ENCODE assay signal across 20 cellular contexts in genomic region chr16:55142405-55142804, GRCh38.
A peak's percentile ranks its signal among the peaks of the same experiment; 100 is the strongest.
DNase-seq lines count a peak whose midpoint lies in the region; ATAC-seq and TF ChIP-seq lines count a peak whose summit lies in the region.
"Had no signal": no experiment of that assay in that cellular context is flagged by ENCODE, and none has a peak within 500 bp of the region (broad histone marks: within the 10 kb centered on the region; RNA-seq: fewer than 3 reads in every experiment).

No MANE protein-coding gene starts in this region.

- no peak overlapping the region for H3K9ac ChIP-seq in endodermal cell (ENCODE audit: extremely low read depth, low read length, poor library complexity, severe bottlenecking)
- H3K9ac ChIP-seq: BLaER1 treated with 17β-estradiol and CSF1 and Interleukin-3, amounts not matched to agents 10 nM and 100 nM had no signal

- H3K36me3 ChIP-seq in GM23338 (ENCODE audit: insufficient read depth) (no peaks in the 10 kb centered on the region), endodermal cell (ENCODE audit: control insufficient read depth, insufficient read depth, low read length) (no peaks in the 10 kb centered on the region)
- H3K36me3 ChIP-seq: BLaER1 treated with 17β-estradiol and CSF1 and Interleukin-3, amounts not matched to agents 10 nM and 100 nM had no signal

- H3K4me3 ChIP-seq in GM23338 (no peak overlapping the region), endodermal cell (ENCODE audit: low read length) (no peak overlapping the region)
- H3K4me3 ChIP-seq: A549; BLaER1 treated with 17β-estradiol and CSF1 and Interleukin-3, amounts not matched to agents 10 nM and 100 nM; GM12878 had no signal

- H3K27ac Mint-ChIP-seq in GM23338: no peak overlapping the region
- no peak overlapping the region for H3K27ac Mint-ChIP-seq in WTC11
- H3K27ac Mint-ChIP-seq in endodermal cell: no peak overlapping the region
- H3K27ac Mint-ChIP-seq: B cell; CD4-positive, alpha-beta T cell; CD8-positive, alpha-beta T cell had no signal

- no peak overlapping the region for H3K27ac ChIP-seq in GM23338 (ENCODE audit: low read depth)
- no peak overlapping the region for H3K27ac ChIP-seq in endodermal cell (ENCODE audit: low read depth, low read length)
- H3K27ac ChIP-seq: 22Rv1; A549; BLaER1 treated with 17β-estradiol and CSF1 and Interleukin-3, amounts not matched to agents 10 nM and 100 nM; C4-2B had no signal

- 73 to 81% methylated on average over 4 of the region's 4 CpGs for WGBS in endodermal cell (ENCODE audit: insufficient coverage in 1 of 2, insufficient read length in 1 of 2), 2 experiments

- H3K79me2 ChIP-seq in GM23338 (replicated peaks; ENCODE audit: insufficient read depth): no peaks in the 10 kb centered on the region

- ATAC-seq in GM23338: peak; percentile 73
- peak; percentile 79 for ATAC-seq in WTC11
- no peak for ATAC-seq in HG03442 (IDR thresholded peaks at IDR 0.05; ENCODE audit: unreplicated experiment)
- ATAC-seq: A549; CD8-positive, alpha-beta T cell; GM12878 had no signal

- peaks cover 12% of the 10 kb centered on the region for H3K9me2 ChIP-seq in GM23338 (ENCODE audit: insufficient read depth)

- H3K4me3 Mint-ChIP-seq in GM23338: no peak overlapping the region
- H3K4me3 Mint-ChIP-seq in WTC11: no peak overlapping the region
- H3K4me3 Mint-ChIP-seq in endodermal cell: no peak overlapping the region
- H3K4me3 Mint-ChIP-seq: B cell; CD4-positive, alpha-beta T cell; CD8-positive, alpha-beta T cell had no signal

- DNase-seq in GM23338 (ENCODE audit: low spot score) (peak; percentile 30), WTC11 (ENCODE audit: low spot score) (no peak), endodermal cell (peak; percentile 44), iPS-NIHi7 (ENCODE audit: extremely low spot score) (peak; percentile 19), SK-N-DZ (ENCODE audit: low spot score) (no peak), UCSD-AML1 (lab: John Stamatoyannopoulos, UW; ENCODE audit: unreplicated experiment) (no peak)
- DNase-seq: AML-193; Caco-2; Calu3; CD4-positive, alpha-beta T cell; CD8-positive, alpha-beta T cell; DMS79 treated with DMSO at 0.1 percent for 48 hours; GF-D8 had no signal

- H3K4me1 ChIP-seq in GM23338 (ENCODE audit: insufficient read depth) (no peaks in the 10 kb centered on the region), endodermal cell (ENCODE audit: control insufficient read depth, insufficient read depth, low read length) (no peaks in the 10 kb centered on the region)
- H3K4me1 ChIP-seq: A549, Caco-2 had no signal

- no peaks in the 10 kb centered on the region for H3K9me3 ChIP-seq in endodermal cell (ENCODE audit: control insufficient read depth, low read length)
- H3K9me3 ChIP-seq: A549; BLaER1 treated with 17β-estradiol and CSF1 and Interleukin-3, amounts not matched to agents 10 nM and 100 nM; Caco-2 had no signal

- H3K27me3 ChIP-seq in GM23338 (ENCODE audit: insufficient read depth): no peaks in the 10 kb centered on the region
- no peaks in the 10 kb centered on the region for H3K27me3 ChIP-seq in endodermal cell (ENCODE audit: control insufficient read depth, insufficient read depth, low read length, poor library complexity, severe bottlenecking)
- H3K27me3 ChIP-seq: BLaER1 treated with 17β-estradiol and CSF1 and Interleukin-3, amounts not matched to agents 10 nM and 100 nM had no signal

- H2AFZ ChIP-seq in GM23338: 0 out of 2 replicates have a peak overlapping the region, but pooled peaks have one; percentile 63

- no peaks in the 10 kb centered on the region for H3F3A ChIP-seq in GM23338 (replicated peaks; ENCODE audit: low read depth)

- H4K20me1 ChIP-seq in GM23338 (replicated peaks; ENCODE audit: insufficient read depth): no peaks in the 10 kb centered on the region
- H4K20me1 ChIP-seq: BLaER1 treated with 17β-estradiol and CSF1 and Interleukin-3, amounts not matched to agents 10 nM and 100 nM had no signal

- POLR2A ChIA-PET in WTC11 (lab: Charles Lee): no interaction called here

- no peaks in the 10 kb centered on the region for H3K36me3 Mint-ChIP-seq in GM23338 (ENCODE audit: low read depth)
- no peaks in the 10 kb centered on the region for H3K36me3 Mint-ChIP-seq in WTC11
- H3K36me3 Mint-ChIP-seq in endodermal cell (ENCODE audit: low read depth): no peaks in the 10 kb centered on the region
- H3K36me3 Mint-ChIP-seq: CD8-positive, alpha-beta T cell had no signal

- TF ChIP-seq CTCF in GM23338 (conservative IDR thresholded peaks at IDR 0.05; ENCODE audit: low read depth in 2 of 2): no peak
- TF ChIP-seq CTCF in WTC11 (IDR thresholded peaks at IDR 0.05): no peak
- TF ChIP-seq CTCF in endodermal cell (conservative IDR thresholded peaks at IDR 0.05): no peak

- H3K27me3 Mint-ChIP-seq in GM23338 (ENCODE audit: insufficient read depth, low read depth, poor library complexity) (peaks cover 2% of the 10 kb centered on the region), WTC11 (ENCODE audit: low read depth) (no peaks in the 10 kb centered on the region; the same call in none of the 2 replicates), endodermal cell (ENCODE audit: insufficient read depth) (peaks cover 8% of the 10 kb centered on the region)
- H3K27me3 Mint-ChIP-seq: CD4-positive, alpha-beta T cell had no signal

- H3K4me1 Mint-ChIP-seq in GM23338 (peaks cover 11% of the 10 kb centered on the region), WTC11 (peaks cover 17% of the 10 kb centered on the region), endodermal cell (no peaks in the 10 kb centered on the region)
- H3K4me1 Mint-ChIP-seq: B cell had no signal

- H3K4me2 ChIP-seq in GM23338: no peak overlapping the region
- H3K4me2 ChIP-seq: A549; BLaER1 treated with 17β-estradiol and CSF1 and Interleukin-3, amounts not matched to agents 10 nM and 100 nM had no signal

- H3K9me3 Mint-ChIP-seq in GM23338: no peaks in the 10 kb centered on the region
- H3K9me3 Mint-ChIP-seq in WTC11: no peaks in the 10 kb centered on the region
- H3K9me3 Mint-ChIP-seq in endodermal cell: no peaks in the 10 kb centered on the region
- H3K9me3 Mint-ChIP-seq: CD4-positive, alpha-beta T cell; CD8-positive, alpha-beta T cell had no signal

- CTCF ChIA-PET in WTC11 (lab: Charles Lee): interaction anchor here (1.0 kb wide), 1 partner anchor 108 kb away, joined by 4 read pairs; no protein-coding TSS in a partner anchor

TF ChIP-seq in GM23338, 12 proteins besides CTCF, POLR2A, EP300 and RAD21 (continues in another document):
- no peak for TF ChIP-seq JUNB (IDR thresholded peaks at IDR 0.05; ENCODE audit: unreplicated experiment)
- no peak for TF ChIP-seq POLR2AphosphoS5 (IDR thresholded peaks at IDR 0.05; ENCODE audit: low read depth)

TF ChIP-seq in WTC11, 78 proteins besides CTCF, POLR2A, EP300 and RAD21:
- TF ChIP-seq ZNF671 (CRISPR knock-in tag; IDR thresholded peaks at IDR 0.05): no peak
- no peak for TF ChIP-seq ZNF219 (CRISPR knock-in tag; IDR thresholded peaks at IDR 0.05; ENCODE audit: borderline replicate concordance)
- TF ChIP-seq CREB1 (CRISPR knock-in tag; IDR thresholded peaks at IDR 0.05): no peak
- no peak for TF ChIP-seq ZNF317 (CRISPR knock-in tag; IDR thresholded peaks at IDR 0.05; ENCODE audit: borderline replicate concordance, low read depth)
- no peak for TF ChIP-seq PREB (CRISPR knock-in tag; IDR thresholded peaks at IDR 0.05; ENCODE audit: borderline replicate concordance)
- no peak for TF ChIP-seq JUN (CRISPR knock-in tag; IDR thresholded peaks at IDR 0.05)

Comparison
In these comparisons a context has a peak if more than half of its experiments do, and no peak if none do; other contexts are left out.
1. DNase-seq: peak in GM23338 (single experiment), endodermal cell (single experiment) and iPS-NIHi7 (single experiment); none in WTC11 (single experiment), SK-N-DZ (single experiment) and UCSD-AML1 (single experiment).